In the genomic region with DNA sequence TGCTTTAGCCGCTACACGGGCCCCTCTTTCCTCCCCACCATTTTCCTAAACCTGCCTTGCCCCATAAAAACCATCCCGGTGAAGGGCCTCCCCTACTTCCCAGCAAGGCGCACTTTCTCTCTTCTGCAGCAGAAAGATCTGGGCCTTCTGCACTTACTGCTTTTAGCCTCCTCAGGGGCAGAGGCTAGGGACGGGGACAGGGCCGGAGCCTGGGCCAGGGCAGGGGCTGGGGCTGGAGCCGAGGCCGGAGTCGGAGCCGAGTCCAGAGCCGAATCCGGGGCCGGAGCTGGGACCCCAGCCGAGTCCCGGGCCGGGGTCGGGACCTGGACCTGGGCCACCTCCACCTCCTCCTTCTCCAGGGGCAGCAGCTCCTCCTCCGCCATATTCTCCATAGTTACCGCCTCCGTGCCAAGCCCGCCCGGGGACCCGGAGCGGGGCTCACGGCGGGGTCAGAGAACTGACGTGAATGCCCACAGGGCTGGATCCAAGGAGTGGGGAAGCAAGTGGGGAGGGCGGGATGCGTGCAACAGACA, we compare ENCODE assay signal across 1 cellular context.
TF ChIP-seq lines count a peak whose summit lies in the region.

No MANE protein-coding gene starts in this region.

TF ChIP-seq in K562, 482 proteins besides CTCF, POLR2A, EP300 and RAD21 (continued from another document and continues in another):
- TF ChIP-seq KAT7 (CRISPR knock-in tag; IDR thresholded peaks at IDR 0.05; ENCODE audit: borderline replicate concordance) (0 out of 2 replicates have a peak, but pooled peaks have one; percentile 30), CEBPB (tag; IDR thresholded peaks at IDR 0.05) (no peak), FOXA3 (CRISPR knock-in tag; conservative IDR thresholded peaks at IDR 0.05 in 1 of 2, IDR thresholded peaks at IDR 0.05 in 1 of 2) (0 out of 4 replicates have a peak, but pooled peaks of 1 of the 2 experiments have one; percentile 14), CXXC5 (CRISPR knock-in tag; IDR thresholded peaks at IDR 0.05) (no peak), ZNF780A (CRISPR knock-in tag; IDR thresholded peaks at IDR 0.05) (no peak), POU5F1 (IDR thresholded peaks at IDR 0.05; ENCODE audit: borderline replicate concordance, low read depth, low read length, partially characterized antibody) (no peak), ZNF778 (CRISPR knock-in tag; IDR thresholded peaks at IDR 0.05) (no peak), NFYB (IDR thresholded peaks at IDR 0.05; ENCODE audit: extremely low read depth, insufficient read length) (no peak), ZNF830 (CRISPR knock-in tag; IDR thresholded peaks at IDR 0.05) (no peak), CTBP1 (IDR thresholded peaks at IDR 0.05; ENCODE audit: borderline replicate concordance) (no peak), EGR1 (conservative IDR thresholded peaks at IDR 0.05) (no peak), CBFB (CRISPR knock-in tag; IDR thresholded peaks at IDR 0.05) (peak; percentile 19; the same call in 1 of the 2 replicates), FIP1L1 (IDR thresholded peaks at IDR 0.05; ENCODE audit: low read depth, low read length, poor library complexity, severe bottlenecking) (no peak), PTBP1 (IDR thresholded peaks at IDR 0.05; ENCODE audit: low read depth, low read length) (no peak), ZNF232 (CRISPR knock-in tag; IDR thresholded peaks at IDR 0.05) (peak; percentile 76; the same call in 1 of the 2 replicates), MYC (IDR thresholded peaks at IDR 0.05; ENCODE audit: low read depth, low read length) (peak; percentile 5; the same call in 1 of the 2 replicates), MYC (CRISPR knock-in tag; IDR thresholded peaks at IDR 0.05; ENCODE audit: borderline replicate concordance, low read depth) (no peak), POLR2G (IDR thresholded peaks at IDR 0.05; ENCODE audit: low read depth, low read length) (no peak), IRF2 (CRISPR knock-in tag; IDR thresholded peaks at IDR 0.05) (no peak), NR4A1 (CRISPR knock-in tag; IDR thresholded peaks at IDR 0.05) (0 out of 2 replicates have a peak, but pooled peaks have one; percentile 9), NR4A1 (tag; IDR thresholded peaks at IDR 0.05) (no peak), ZNF316 (IDR thresholded peaks at IDR 0.05) (no peak), ELF1 (tag; IDR thresholded peaks at IDR 0.05) (no peak), ZNF766 (CRISPR knock-in tag; conservative IDR thresholded peaks at IDR 0.05) (no peak; the same call in 1 of the 2 replicates), FOXA1 (IDR thresholded peaks at IDR 0.05; ENCODE audit: borderline replicate concordance) (no peak), NFATC3 (IDR thresholded peaks at IDR 0.05) (no peak), ZFX (CRISPR knock-in tag; IDR thresholded peaks at IDR 0.05) (peak; percentile 95), TCF7L2 (IDR thresholded peaks at IDR 0.05; ENCODE audit: low read depth, low read length) (no peak), PHF8 (IDR thresholded peaks at IDR 0.05; ENCODE audit: borderline replicate concordance, low read length) (peak; percentile 83; the same call in 1 of the 2 replicates), POLR2AphosphoS2 (IDR thresholded peaks at IDR 0.05; ENCODE audit: low read length) (no peak), SLC30A9 (CRISPR knock-in tag; IDR thresholded peaks at IDR 0.05) (no peak), DIDO1 (tag; IDR thresholded peaks at IDR 0.05; ENCODE audit: low read depth) (no peak), RBM39 (optimal IDR thresholded peaks at IDR 0.05; ENCODE audit: low read depth, low read length) (no peak), OTX1 (CRISPR knock-in tag; IDR thresholded peaks at IDR 0.05) (0 out of 2 replicates have a peak, but pooled peaks have one; percentile 7), MCM7 (IDR thresholded peaks at IDR 0.05) (no peak), ZBED1 (IDR thresholded peaks at IDR 0.05) (0 out of 2 replicates have a peak, but pooled peaks have one; percentile 2), MCM3 (IDR thresholded peaks at IDR 0.05) (no peak), CBX1 (IDR thresholded peaks at IDR 0.05; ENCODE audit: low read depth) (no peak), BMI1 (IDR thresholded peaks at IDR 0.05; ENCODE audit: low read length) (no peak)
- TF ChIP-seq, protein P1, sequence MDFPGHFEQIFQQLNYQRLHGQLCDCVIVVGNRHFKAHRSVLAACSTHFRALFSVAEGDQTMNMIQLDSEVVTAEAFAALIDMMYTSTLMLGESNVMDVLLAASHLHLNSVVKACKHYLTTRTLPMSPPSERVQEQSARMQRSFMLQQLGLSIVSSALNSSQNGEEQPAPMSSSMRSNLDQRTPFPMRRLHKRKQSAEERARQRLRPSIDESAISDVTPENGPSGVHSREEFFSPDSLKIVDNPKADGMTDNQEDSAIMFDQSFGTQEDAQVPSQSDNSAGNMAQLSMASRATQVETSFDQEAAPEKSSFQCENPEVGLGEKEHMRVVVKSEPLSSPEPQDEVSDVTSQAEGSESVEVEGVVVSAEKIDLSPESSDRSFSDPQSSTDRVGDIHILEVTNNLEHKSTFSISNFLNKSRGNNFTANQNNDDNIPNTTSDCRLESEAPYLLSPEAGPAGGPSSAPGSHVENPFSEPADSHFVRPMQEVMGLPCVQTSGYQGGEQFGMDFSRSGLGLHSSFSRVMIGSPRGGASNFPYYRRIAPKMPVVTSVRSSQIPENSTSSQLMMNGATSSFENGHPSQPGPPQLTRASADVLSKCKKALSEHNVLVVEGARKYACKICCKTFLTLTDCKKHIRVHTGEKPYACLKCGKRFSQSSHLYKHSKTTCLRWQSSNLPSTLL (IDR thresholded peaks at IDR 0.05): no peak
- TF ChIP-seq, protein P2, sequence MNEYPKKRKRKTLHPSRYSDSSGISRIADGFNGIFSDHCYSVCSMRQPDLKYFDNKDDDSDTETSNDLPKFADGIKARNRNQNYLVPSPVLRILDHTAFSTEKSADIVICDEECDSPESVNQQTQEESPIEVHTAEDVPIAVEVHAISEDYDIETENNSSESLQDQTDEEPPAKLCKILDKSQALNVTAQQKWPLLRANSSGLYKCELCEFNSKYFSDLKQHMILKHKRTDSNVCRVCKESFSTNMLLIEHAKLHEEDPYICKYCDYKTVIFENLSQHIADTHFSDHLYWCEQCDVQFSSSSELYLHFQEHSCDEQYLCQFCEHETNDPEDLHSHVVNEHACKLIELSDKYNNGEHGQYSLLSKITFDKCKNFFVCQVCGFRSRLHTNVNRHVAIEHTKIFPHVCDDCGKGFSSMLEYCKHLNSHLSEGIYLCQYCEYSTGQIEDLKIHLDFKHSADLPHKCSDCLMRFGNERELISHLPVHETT (CRISPR knock-in tag; conservative IDR thresholded peaks at IDR 0.05 in 1 of 2, IDR thresholded peaks at IDR 0.05 in 1 of 2): no peak
- TF ChIP-seq, protein P3, sequence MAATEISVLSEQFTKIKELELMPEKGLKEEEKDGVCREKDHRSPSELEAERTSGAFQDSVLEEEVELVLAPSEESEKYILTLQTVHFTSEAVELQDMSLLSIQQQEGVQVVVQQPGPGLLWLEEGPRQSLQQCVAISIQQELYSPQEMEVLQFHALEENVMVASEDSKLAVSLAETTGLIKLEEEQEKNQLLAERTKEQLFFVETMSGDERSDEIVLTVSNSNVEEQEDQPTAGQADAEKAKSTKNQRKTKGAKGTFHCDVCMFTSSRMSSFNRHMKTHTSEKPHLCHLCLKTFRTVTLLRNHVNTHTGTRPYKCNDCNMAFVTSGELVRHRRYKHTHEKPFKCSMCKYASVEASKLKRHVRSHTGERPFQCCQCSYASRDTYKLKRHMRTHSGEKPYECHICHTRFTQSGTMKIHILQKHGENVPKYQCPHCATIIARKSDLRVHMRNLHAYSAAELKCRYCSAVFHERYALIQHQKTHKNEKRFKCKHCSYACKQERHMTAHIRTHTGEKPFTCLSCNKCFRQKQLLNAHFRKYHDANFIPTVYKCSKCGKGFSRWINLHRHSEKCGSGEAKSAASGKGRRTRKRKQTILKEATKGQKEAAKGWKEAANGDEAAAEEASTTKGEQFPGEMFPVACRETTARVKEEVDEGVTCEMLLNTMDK (IDR thresholded peaks at IDR 0.05; ENCODE audit: borderline replicate concordance, insufficient read depth, low read depth, low read length, poor library complexity, severe bottlenecking): no peak
- TF ChIP-seq, protein P4, sequence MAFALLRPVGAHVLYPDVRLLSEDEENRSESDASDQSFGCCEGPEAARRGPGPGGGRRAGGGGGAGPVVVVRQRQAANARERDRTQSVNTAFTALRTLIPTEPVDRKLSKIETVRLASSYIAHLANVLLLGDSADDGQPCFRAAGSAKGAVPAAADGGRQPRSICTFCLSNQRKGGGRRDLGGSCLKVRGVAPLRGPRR (CRISPR knock-in tag; IDR thresholded peaks at IDR 0.05): no peak
- TF ChIP-seq, protein P5, sequence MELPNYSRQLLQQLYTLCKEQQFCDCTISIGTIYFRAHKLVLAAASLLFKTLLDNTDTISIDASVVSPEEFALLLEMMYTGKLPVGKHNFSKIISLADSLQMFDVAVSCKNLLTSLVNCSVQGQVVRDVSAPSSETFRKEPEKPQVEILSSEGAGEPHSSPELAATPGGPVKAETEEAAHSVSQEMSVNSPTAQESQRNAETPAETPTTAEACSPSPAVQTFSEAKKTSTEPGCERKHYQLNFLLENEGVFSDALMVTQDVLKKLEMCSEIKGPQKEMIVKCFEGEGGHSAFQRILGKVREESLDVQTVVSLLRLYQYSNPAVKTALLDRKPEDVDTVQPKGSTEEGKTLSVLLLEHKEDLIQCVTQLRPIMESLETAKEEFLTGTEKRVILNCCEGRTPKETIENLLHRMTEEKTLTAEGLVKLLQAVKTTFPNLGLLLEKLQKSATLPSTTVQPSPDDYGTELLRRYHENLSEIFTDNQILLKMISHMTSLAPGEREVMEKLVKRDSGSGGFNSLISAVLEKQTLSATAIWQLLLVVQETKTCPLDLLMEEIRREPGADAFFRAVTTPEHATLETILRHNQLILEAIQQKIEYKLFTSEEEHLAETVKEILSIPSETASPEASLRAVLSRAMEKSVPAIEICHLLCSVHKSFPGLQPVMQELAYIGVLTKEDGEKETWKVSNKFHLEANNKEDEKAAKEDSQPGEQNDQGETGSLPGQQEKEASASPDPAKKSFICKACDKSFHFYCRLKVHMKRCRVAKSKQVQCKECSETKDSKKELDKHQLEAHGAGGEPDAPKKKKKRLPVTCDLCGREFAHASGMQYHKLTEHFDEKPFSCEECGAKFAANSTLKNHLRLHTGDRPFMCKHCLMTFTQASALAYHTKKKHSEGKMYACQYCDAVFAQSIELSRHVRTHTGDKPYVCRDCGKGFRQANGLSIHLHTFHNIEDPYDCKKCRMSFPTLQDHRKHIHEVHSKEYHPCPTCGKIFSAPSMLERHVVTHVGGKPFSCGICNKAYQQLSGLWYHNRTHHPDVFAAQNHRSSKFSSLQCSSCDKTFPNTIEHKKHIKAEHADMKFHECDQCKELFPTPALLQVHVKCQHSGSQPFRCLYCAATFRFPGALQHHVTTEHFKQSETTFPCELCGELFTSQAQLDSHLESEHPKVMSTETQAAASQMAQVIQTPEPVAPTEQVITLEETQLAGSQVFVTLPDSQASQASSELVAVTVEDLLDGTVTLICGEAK (IDR thresholded peaks at IDR 0.05): no peak
- TF ChIP-seq, protein P5 (CRISPR knock-in tag; IDR thresholded peaks at IDR 0.05): no peak
- TF ChIP-seq, protein P6, sequence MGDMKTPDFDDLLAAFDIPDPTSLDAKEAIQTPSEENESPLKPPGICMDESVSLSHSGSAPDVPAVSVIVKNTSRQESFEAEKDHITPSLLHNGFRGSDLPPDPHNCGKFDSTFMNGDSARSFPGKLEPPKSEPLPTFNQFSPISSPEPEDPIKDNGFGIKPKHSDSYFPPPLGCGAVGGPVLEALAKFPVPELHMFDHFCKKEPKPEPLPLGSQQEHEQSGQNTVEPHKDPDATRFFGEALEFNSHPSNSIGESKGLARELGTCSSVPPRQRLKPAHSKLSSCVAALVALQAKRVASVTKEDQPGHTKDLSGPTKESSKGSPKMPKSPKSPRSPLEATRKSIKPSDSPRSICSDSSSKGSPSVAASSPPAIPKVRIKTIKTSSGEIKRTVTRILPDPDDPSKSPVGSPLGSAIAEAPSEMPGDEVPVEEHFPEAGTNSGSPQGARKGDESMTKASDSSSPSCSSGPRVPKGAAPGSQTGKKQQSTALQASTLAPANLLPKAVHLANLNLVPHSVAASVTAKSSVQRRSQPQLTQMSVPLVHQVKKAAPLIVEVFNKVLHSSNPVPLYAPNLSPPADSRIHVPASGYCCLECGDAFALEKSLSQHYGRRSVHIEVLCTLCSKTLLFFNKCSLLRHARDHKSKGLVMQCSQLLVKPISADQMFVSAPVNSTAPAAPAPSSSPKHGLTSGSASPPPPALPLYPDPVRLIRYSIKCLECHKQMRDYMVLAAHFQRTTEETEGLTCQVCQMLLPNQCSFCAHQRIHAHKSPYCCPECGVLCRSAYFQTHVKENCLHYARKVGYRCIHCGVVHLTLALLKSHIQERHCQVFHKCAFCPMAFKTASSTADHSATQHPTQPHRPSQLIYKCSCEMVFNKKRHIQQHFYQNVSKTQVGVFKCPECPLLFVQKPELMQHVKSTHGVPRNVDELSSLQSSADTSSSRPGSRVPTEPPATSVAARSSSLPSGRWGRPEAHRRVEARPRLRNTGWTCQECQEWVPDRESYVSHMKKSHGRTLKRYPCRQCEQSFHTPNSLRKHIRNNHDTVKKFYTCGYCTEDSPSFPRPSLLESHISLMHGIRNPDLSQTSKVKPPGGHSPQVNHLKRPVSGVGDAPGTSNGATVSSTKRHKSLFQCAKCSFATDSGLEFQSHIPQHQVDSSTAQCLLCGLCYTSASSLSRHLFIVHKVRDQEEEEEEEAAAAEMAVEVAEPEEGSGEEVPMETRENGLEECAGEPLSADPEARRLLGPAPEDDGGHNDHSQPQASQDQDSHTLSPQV (IDR thresholded peaks at IDR 0.05): 0 out of 2 replicates have a peak, but pooled peaks have one; percentile 21
